ENCODE assay signal across 1 cellular context in genomic region chr1:196114193-196114592, GRCh38.
TF ChIP-seq lines count a peak whose summit lies in the region.

No MANE protein-coding gene starts in this region.

TF ChIP-seq in IMR-90, 13 proteins besides CTCF, POLR2A, EP300 and RAD21 (continued from another document):
- TF ChIP-seq USF2 (IDR thresholded peaks at IDR 0.05; ENCODE audit: low read depth, low read length) = no peak
